Comparison of ENCODE assay signal across 18 cellular contexts in the genomic region with DNA sequence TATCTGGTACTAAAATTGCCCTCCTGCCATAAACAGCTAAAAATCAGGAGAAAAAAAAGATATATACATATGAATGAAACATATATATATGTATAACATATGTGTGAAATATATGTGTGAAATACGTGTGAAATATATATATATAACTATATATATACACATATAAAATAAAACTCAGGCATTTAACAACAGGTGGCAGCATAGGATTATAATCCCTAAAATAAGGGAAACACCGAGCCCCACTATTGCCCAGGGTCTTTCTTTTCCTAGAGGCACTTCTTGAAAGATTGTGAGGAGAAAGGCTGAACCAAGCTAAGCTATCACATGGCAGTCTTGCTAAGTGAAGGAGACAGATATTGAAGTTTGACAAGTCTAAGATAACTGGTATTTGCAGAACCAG.
A peak's percentile ranks its signal among the peaks of the same experiment; 100 is the strongest.
DNase-seq lines count a peak whose midpoint lies in the region; ATAC-seq, FAIRE-seq and TF ChIP-seq lines count a peak whose summit lies in the region.
"Had no signal": no experiment of that assay in that cellular context is flagged by ENCODE, and none has a peak within 500 bp of the region (broad histone marks: within the 10 kb centered on the region; RNA-seq: fewer than 3 reads in every experiment).

No MANE protein-coding gene starts in this region.

- no peak overlapping the region for H3K18ac ChIP-seq in H1 (ENCODE audit: extremely low read depth, low read length)

- no peak overlapping the region for H4K5ac ChIP-seq in H1 (ENCODE audit: insufficient read length, low read depth, low read length)

- no peak for ATAC-seq in stimulated activated naive CD8-positive, alpha-beta T cell treated with anti-CD3 and anti-CD28 coated beads, Interleukin-15, amount 100 ng/mL, for 72 hours
- ATAC-seq: gastrocnemius medialis, natural killer cell, T-helper 17 cell had no signal

- no peak overlapping the region for H3K14ac ChIP-seq in H1 (ENCODE audit: insufficient read length)

- no peaks in the 10 kb centered on the region for H3K23me2 ChIP-seq in H1 (ENCODE audit: low read depth, low read length)

- no peak overlapping the region for H2BK5ac ChIP-seq in H1 (ENCODE audit: low read depth, low read length)

- H3K9ac ChIP-seq in H1 (replicated peaks in 1 of 4; ENCODE audit: extremely low read depth in 1 of 4, low read depth in 3 of 4, low read length in 3 of 4): no peak overlapping the region

- H4K8ac ChIP-seq in H1 (ENCODE audit: extremely low read depth, insufficient read depth, low read length): no peak overlapping the region

- H3K4me3 Mint-ChIP-seq in stimulated activated naive CD8-positive, alpha-beta T cell treated with anti-CD3 and anti-CD28 coated beads, Interleukin-15, amount 100 ng/mL, for 72 hours: no peak overlapping the region
- H3K4me3 Mint-ChIP-seq: natural killer cell, T-helper 17 cell had no signal

- intact Hi-C loops in ovary (cut with DNase I): loop anchor here in 1 of 4 donors (10.0 kb wide), 1 partner anchor 265 kb away; no protein-coding TSS in a partner anchor

- no peak overlapping the region for H3K56ac ChIP-seq in H1 (replicated peaks; ENCODE audit: insufficient read length, low read depth, low read length)

- H3K9me3 ChIP-seq in H1 (ENCODE audit: insufficient read depth in 2 of 2, low read depth in 1 of 2, low read length in 1 of 2): no peaks in the 10 kb centered on the region
- no peaks in the 10 kb centered on the region for H3K9me3 ChIP-seq in ovary
- H3K9me3 ChIP-seq: BE2C had no signal

- H3K79me2 ChIP-seq in H1 (ENCODE audit: control insufficient read depth in 1 of 2, insufficient read depth in 2 of 2, low read length in 2 of 2): no peaks in the 10 kb centered on the region

- H4K91ac ChIP-seq in H1 (replicated peaks; ENCODE audit: insufficient read length, low read length): no peak overlapping the region

- TF ChIP-seq EP300 in H1 (IDR thresholded peaks at IDR 0.05; ENCODE audit: borderline replicate concordance in 1 of 2, low read depth in 2 of 2, low read length in 2 of 2) (no peak), ovary (IDR thresholded peaks at IDR 0.05) (no peak)

- TF ChIP-seq POLR2A in H1 (IDR thresholded peaks at IDR 0.05; ENCODE audit: control extremely low read depth in 1 of 2, low read depth in 2 of 2, low read length in 2 of 2) (no peak), ovary (IDR thresholded peaks at IDR 0.05) (no peak)

- H2BK15ac ChIP-seq in H1 (ENCODE audit: low read length): no peak overlapping the region

- H3K27me3 ChIP-seq in H1 (replicated peaks in 1 of 4; ENCODE audit: control insufficient read depth in 3 of 4, extremely low read depth in 1 of 4, insufficient read depth in 3 of 4, low read length in 3 of 4) (no peaks in the 10 kb centered on the region), ovary (no peaks in the 10 kb centered on the region)
- H3K27me3 ChIP-seq: BE2C had no signal

- 0 out of 2 replicates have a peak, but pooled peaks have one; percentile 12 for TF ChIP-seq CTCF in 22Rv1 (IDR thresholded peaks at IDR 0.05)
- no peak for TF ChIP-seq CTCF in H1 (IDR thresholded peaks at IDR 0.05; ENCODE audit: control extremely low read depth in 1 of 3, insufficient read depth in 1 of 3, low read depth in 1 of 3, low read length in 3 of 3)
- TF ChIP-seq CTCF in ovary (IDR thresholded peaks at IDR 0.05): no peak

- H3K79me1 ChIP-seq in H1 (ENCODE audit: low read depth, low read length): no peaks in the 10 kb centered on the region

- no peak overlapping the region for H3K4me2 ChIP-seq in H1 (ENCODE audit: insufficient read depth in 1 of 2, low read depth in 2 of 2, low read length in 2 of 2)

- H3K4me3 ChIP-seq in H1 (ENCODE audit: extremely low read depth in 1 of 4, insufficient read depth in 2 of 4, low read depth in 3 of 4, low read length in 4 of 4): no peak overlapping the region
- H3K4me3 ChIP-seq in ovary: no peak overlapping the region
- H3K4me3 ChIP-seq: gastrocnemius medialis, lung had no signal

- CTCF ChIA-PET in H1 (lab: Charles Lee; ENCODE audit: partially characterized antibody): interaction anchor here (0.6 to 1.7 kb wide), 5 partner anchors 73 to 242 kb away, joined by 3 to 5 read pairs (median 3); no protein-coding TSS in a partner anchor

- peak; percentile 52 to 54 for TF ChIP-seq RAD21 in H1 (IDR thresholded peaks at IDR 0.05 in 1 of 2, conservative IDR thresholded peaks at IDR 0.05 in 1 of 2; ENCODE audit: low read depth in 2 of 2, low read length in 2 of 2)

- no peaks in the 10 kb centered on the region for H3K27me3 Mint-ChIP-seq in stimulated activated naive CD8-positive, alpha-beta T cell treated with anti-CD3 and anti-CD28 coated beads, Interleukin-15, amount 100 ng/mL, for 72 hours

- H2AK5ac ChIP-seq in H1 (ENCODE audit: low read depth, low read length): no peak overlapping the region

- H2AFZ ChIP-seq in H1 (ENCODE audit: low read length): no peak overlapping the region

- no peak overlapping the region for H3K27ac Mint-ChIP-seq in stimulated activated naive CD8-positive, alpha-beta T cell treated with anti-CD3 and anti-CD28 coated beads, Interleukin-15, amount 100 ng/mL, for 72 hours
- H3K27ac Mint-ChIP-seq: natural killer cell, T-helper 17 cell had no signal

- 82% methylated on average over 2 of the region's 2 CpGs; no CpG with 5 or more reads in 1 of the 2 experiments for WGBS in H1 (ENCODE audit: extremely low coverage in 1 of 2, insufficient coverage in 1 of 2, insufficient read length in 1 of 2, insufficient replicate concordance in 2 of 2, low coverage in 1 of 2, low lambda C conversion rate in 2 of 2, missing lambda C conversion rate in 1 of 2), 2 experiments
- WGBS in ovary, 3 donors: 47 to 53% (median 48%) methylated on average over 2 of the region's 2 CpGs

- no peaks in the 10 kb centered on the region for H4K20me1 ChIP-seq in H1 (replicated peaks in 1 of 2; ENCODE audit: control insufficient read depth in 1 of 2, insufficient read depth in 2 of 2, low read length in 2 of 2)

- H3K27ac ChIP-seq in 22Rv1 (no peak overlapping the region), H1 (ENCODE audit: low read depth, low read length) (no peak overlapping the region), ovary (no peak overlapping the region)
- H3K27ac ChIP-seq: gastrocnemius medialis, RWPE1 had no signal

- DNase-seq in COLO829 (ENCODE audit: low spot score) (peak; percentile 21), NCI-H69 (lab: John Stamatoyannopoulos, UW) (peak; percentile 25), H1 (ENCODE audit: low read depth in 1 of 2, low spot score in 2 of 2) (no peak), cerebellar nuclear complex (lab: John Stamatoyannopoulos, UW) (no peak), ovary (no peak)
- DNase-seq in stimulated activated naive CD8-positive, alpha-beta T cell treated with anti-CD3 and anti-CD28 coated beads, Interleukin-15, amount 100 ng/mL, for 72 hours: no peak
- DNase-seq: activated CD4-positive, CD25-positive, alpha-beta regulatory T cell; activated gamma-delta T cell treated with Interleukin-2 at 50 U/mL for 16 hours; aorta; BE2C; gastrocnemius medialis; MV-4-11; natural killer cell; stimulated activated CD4-positive, alpha-beta T cell treated with anti-CD3 and anti-CD28 coated beads, Interleukin-15, amount 100 ng/mL, for 24 hours; T-helper 17 cell had no signal

- peaks cover 6% of the 10 kb centered on the region for H3K4me1 Mint-ChIP-seq in stimulated activated naive CD8-positive, alpha-beta T cell treated with anti-CD3 and anti-CD28 coated beads, Interleukin-15, amount 100 ng/mL, for 72 hours

- POLR2A ChIA-PET in H1 (lab: Charles Lee; ENCODE audit: partially characterized antibody): no interaction called here

- no peak overlapping the region for H2BK20ac ChIP-seq in H1 (ENCODE audit: low read length)

- no peak overlapping the region for H3K23ac ChIP-seq in H1 (ENCODE audit: insufficient read length)

- H2BK120ac ChIP-seq in H1 (replicated peaks; ENCODE audit: low read depth, low read length): no peak overlapping the region

- H3K4me1 ChIP-seq in H1 (replicated peaks in 1 of 4; ENCODE audit: control insufficient read depth in 3 of 4, insufficient read depth in 4 of 4, low read length in 3 of 4) (no peaks in the 10 kb centered on the region), ovary (ENCODE audit: insufficient read depth) (no peaks in the 10 kb centered on the region)
- H3K4me1 ChIP-seq: BE2C, gastrocnemius medialis had no signal

- no peaks in the 10 kb centered on the region for H3K36me3 ChIP-seq in H1 (ENCODE audit: control insufficient read depth in 2 of 4, insufficient read depth in 4 of 4, low read length in 3 of 4)
- no peaks in the 10 kb centered on the region for H3K36me3 ChIP-seq in ovary
- H3K36me3 ChIP-seq: BE2C, gastrocnemius medialis had no signal

- no peak for FAIRE-seq in H1 (lab: Jason Lieb, UNC)

- no peak overlapping the region for H2BK12ac ChIP-seq in H1 (ENCODE audit: low read depth, low read length)

- no peak overlapping the region for H3K4ac ChIP-seq in H1 (replicated peaks; ENCODE audit: insufficient read length, low read depth, low read length)

- H3K9me3 Mint-ChIP-seq in stimulated activated naive CD8-positive, alpha-beta T cell treated with anti-CD3 and anti-CD28 coated beads, Interleukin-15, amount 100 ng/mL, for 72 hours: no peaks in the 10 kb centered on the region
- H3K9me3 Mint-ChIP-seq: natural killer cell had no signal

TF ChIP-seq in H1, 55 proteins besides CTCF, POLR2A, EP300 and RAD21:
- TF ChIP-seq RNF2 (IDR thresholded peaks at IDR 0.05; ENCODE audit: borderline replicate concordance, low read depth, low read length, missing control alignments, poor library complexity, severe bottlenecking) (no peak), KDM4A (IDR thresholded peaks at IDR 0.05; ENCODE audit: low read depth, low read length, severe bottlenecking) (no peak), POLR2AphosphoS5 (IDR thresholded peaks at IDR 0.05; ENCODE audit: low read depth, low read length) (no peak), CEBPB (IDR thresholded peaks at IDR 0.05; ENCODE audit: low read depth, low read length) (no peak), GTF2F1 (IDR thresholded peaks at IDR 0.05; ENCODE audit: borderline replicate concordance, low read depth, low read length) (no peak), BACH1 (IDR thresholded peaks at IDR 0.05; ENCODE audit: low read length) (no peak), EZH2 (IDR thresholded peaks at IDR 0.05; ENCODE audit: low read depth, low read length, severe bottlenecking) (no peak)
- TF ChIP-seq, protein P1, sequence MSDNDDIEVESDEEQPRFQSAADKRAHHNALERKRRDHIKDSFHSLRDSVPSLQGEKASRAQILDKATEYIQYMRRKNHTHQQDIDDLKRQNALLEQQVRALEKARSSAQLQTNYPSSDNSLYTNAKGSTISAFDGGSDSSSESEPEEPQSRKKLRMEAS (IDR thresholded peaks at IDR 0.05): no peak

Comparison
In these comparisons a context has a peak if more than half of its experiments do, and no peak if none do; other contexts are left out.
1. DNase-seq: peak in COLO829 (single experiment) and NCI-H69 (single experiment); none in H1 (0 of 2), cerebellar nuclear complex (0 of 2), stimulated activated naive CD8-positive, alpha-beta T cell treated with anti-CD3 and anti-CD28 coated beads, Interleukin-15, amount 100 ng/mL, for 72 hours (0 of 2) and ovary (0 of 5).